ENCODE assay signal across 8 cellular contexts in the genomic region with DNA sequence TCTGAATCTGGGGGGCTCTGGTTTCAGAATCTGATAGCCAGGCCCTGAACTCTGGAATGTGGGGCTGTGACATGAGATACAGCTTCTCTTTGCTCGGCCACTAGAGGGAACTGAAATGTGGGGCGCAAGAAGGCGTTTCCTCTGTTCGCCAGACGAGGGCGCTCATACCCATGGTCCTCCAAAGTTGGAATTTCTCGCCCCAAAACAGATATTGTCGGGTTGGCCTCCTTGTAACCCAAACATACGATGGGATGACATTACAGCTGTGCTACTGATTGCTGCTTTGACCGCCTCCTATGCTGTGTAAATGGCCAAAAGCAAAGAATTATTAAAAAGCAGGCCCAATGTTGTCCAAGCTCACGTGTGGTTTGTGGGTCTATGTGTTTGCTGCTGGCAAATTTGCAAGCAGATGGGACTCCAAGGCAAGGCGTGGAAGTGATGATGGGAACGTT. TPM values are rescaled to one million over a fixed set of nuclear protein-coding genes. Genes with fewer than 3 reads are reported as not detected.
A peak's percentile ranks its signal among the peaks of the same experiment; 100 is the strongest.
DNase-seq lines count a peak whose midpoint lies in the region; ATAC-seq, FAIRE-seq and TF ChIP-seq lines count a peak whose summit lies in the region.

No MANE protein-coding gene starts in this region.

- intact Hi-C loops in breast epithelium (cut with DNase I; ENCODE audit: low total_unique reads): loop anchor here (2.0 kb wide), 1 partner anchor 118 kb away; no protein-coding TSS in a partner anchor

- H3K4me1 ChIP-seq in A549 (peaks cover 8% of the 10 kb centered on the region; the same call in 1 of the 3 replicates), breast epithelium (no peaks in the 10 kb centered on the region)

- H3K27ac ChIP-seq in A549: peak overlapping the region; percentile 15 to 47; a peak in 3 of 6 replicates
- no peak overlapping the region for H3K27ac ChIP-seq in WERI-Rb-1
- H3K27ac ChIP-seq in breast epithelium: no peak overlapping the region

- TF ChIP-seq CTCF in A549 (IDR thresholded peaks at IDR 0.05) (peak; percentile 100), WERI-Rb-1 (IDR thresholded peaks at IDR 0.05; ENCODE audit: low read depth, low read length) (peak; percentile 100), breast epithelium (IDR thresholded peaks at IDR 0.05) (peak; percentile 97 to 99 (median 99))

- CTCF ChIA-PET in A549 (lab: Yijun Ruan, JAX): interaction anchor here (0.6 to 3.9 kb wide), 200 partner anchors 9 to 882 kb away, joined by 3 to 108 read pairs (median 5); a partner anchor contains a TSS

- H3K36me3 ChIP-seq in WERI-Rb-1 (no peaks in the 10 kb centered on the region), breast epithelium (no peaks in the 10 kb centered on the region)

- H3K9me3 ChIP-seq in A549: peaks cover 7% of the 10 kb centered on the region; the same call in 1 of the 3 replicates
- peaks cover 4% of the 10 kb centered on the region for H3K9me3 ChIP-seq in WERI-Rb-1 (ENCODE audit: severe bottlenecking)
- no peaks in the 10 kb centered on the region for H3K9me3 ChIP-seq in breast epithelium

- H3K27me3 ChIP-seq in WERI-Rb-1 (ENCODE audit: insufficient read depth, low read depth, severe bottlenecking) (no peaks in the 10 kb centered on the region), breast epithelium (no peaks in the 10 kb centered on the region)

- FAIRE-seq in A549 (lab: Jason Lieb, UNC) (no peak), GM12891 (lab: Jason Lieb, UNC) (peak; percentile 92)

- 10% methylated on average over 13 of the region's 13 CpGs for WGBS in A549 (ENCODE audit: missing lambda C conversion rate)

- peak; percentile 77 to 88 for DNase-seq in A549 (ENCODE audit: low read depth in 1 of 2, low spot score in 1 of 2)
- peak; percentile 53 for DNase-seq in GM12891 (ENCODE audit: insufficient read length, low spot score)
- DNase-seq in NCI-H2029 (lab: John Stamatoyannopoulos, UW): peak; percentile 45
- peak; percentile 76 for DNase-seq in WERI-Rb-1
- DNase-seq in breast epithelium (ENCODE audit: low spot score in 2 of 2): peak in 1 of 2 donors; percentile 66
- peak; percentile 62 for DNase-seq in kidney tubule cell (ENCODE audit: low spot score)
- peak; percentile 80 for DNase-seq in stimulated activated CD4-positive, alpha-beta T cell treated with anti-CD3 and anti-CD28 coated beads, Interleukin-4, amount 100 ng/mL, for 24 hours

- TF ChIP-seq POLR2A in A549 (IDR thresholded peaks at IDR 0.05; ENCODE audit: low read length) (no peak), GM12891 (IDR thresholded peaks at IDR 0.05; ENCODE audit: low read depth, low read length) (no peak), breast epithelium (IDR thresholded peaks at IDR 0.05) (no peak)

- TF ChIP-seq RAD21 in A549 (conservative IDR thresholded peaks at IDR 0.05 in 1 of 2, IDR thresholded peaks at IDR 0.05 in 1 of 2): peak; percentile 99

- ATAC-seq in A549 (peak; percentile 83 to 95), GM21737 (IDR thresholded peaks at IDR 0.05; ENCODE audit: unreplicated experiment) (no peak)

- no peak for TF ChIP-seq EP300 in A549 (IDR thresholded peaks at IDR 0.05)

- H3K4me3 ChIP-seq in A549: no peak overlapping the region
- H3K4me3 ChIP-seq in WERI-Rb-1 (ENCODE audit: low read depth, low read length): no peak overlapping the region
- H3K4me3 ChIP-seq in breast epithelium: no peak overlapping the region

- POLR2A ChIA-PET in A549 (lab: Yijun Ruan, JAX): interaction anchor here (1.2 kb wide), 1 partner anchor 429 kb away, joined by 3 read pairs; no protein-coding TSS in a partner anchor

- H3K4me2 ChIP-seq in A549: no peak overlapping the region; the same call in 2 of the 3 replicates

TF ChIP-seq in A549, 52 proteins besides CTCF, POLR2A, EP300 and RAD21:
- TF ChIP-seq, protein P1, sequence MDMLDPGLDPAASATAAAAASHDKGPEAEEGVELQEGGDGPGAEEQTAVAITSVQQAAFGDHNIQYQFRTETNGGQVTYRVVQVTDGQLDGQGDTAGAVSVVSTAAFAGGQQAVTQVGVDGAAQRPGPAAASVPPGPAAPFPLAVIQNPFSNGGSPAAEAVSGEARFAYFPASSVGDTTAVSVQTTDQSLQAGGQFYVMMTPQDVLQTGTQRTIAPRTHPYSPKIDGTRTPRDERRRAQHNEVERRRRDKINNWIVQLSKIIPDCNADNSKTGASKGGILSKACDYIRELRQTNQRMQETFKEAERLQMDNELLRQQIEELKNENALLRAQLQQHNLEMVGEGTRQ (IDR thresholded peaks at IDR 0.05): no peak
- TF ChIP-seq, protein P2, sequence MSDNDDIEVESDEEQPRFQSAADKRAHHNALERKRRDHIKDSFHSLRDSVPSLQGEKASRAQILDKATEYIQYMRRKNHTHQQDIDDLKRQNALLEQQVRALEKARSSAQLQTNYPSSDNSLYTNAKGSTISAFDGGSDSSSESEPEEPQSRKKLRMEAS (IDR thresholded peaks at IDR 0.05): 0 out of 2 replicates have a peak, but pooled peaks have one; percentile 1
- no peak for TF ChIP-seq KDM5A (IDR thresholded peaks at IDR 0.05)
- no peak for TF ChIP-seq HDAC2 (IDR thresholded peaks at IDR 0.05)
- no peak for TF ChIP-seq RCOR1 (IDR thresholded peaks at IDR 0.05; ENCODE audit: low read depth, low read length)
- no peak for TF ChIP-seq PHF8 (IDR thresholded peaks at IDR 0.05; ENCODE audit: borderline replicate concordance, low read depth)
- no peak for TF ChIP-seq ZNF302 (CRISPR knock-in tag; IDR thresholded peaks at IDR 0.05)
- TF ChIP-seq, protein P3, sequence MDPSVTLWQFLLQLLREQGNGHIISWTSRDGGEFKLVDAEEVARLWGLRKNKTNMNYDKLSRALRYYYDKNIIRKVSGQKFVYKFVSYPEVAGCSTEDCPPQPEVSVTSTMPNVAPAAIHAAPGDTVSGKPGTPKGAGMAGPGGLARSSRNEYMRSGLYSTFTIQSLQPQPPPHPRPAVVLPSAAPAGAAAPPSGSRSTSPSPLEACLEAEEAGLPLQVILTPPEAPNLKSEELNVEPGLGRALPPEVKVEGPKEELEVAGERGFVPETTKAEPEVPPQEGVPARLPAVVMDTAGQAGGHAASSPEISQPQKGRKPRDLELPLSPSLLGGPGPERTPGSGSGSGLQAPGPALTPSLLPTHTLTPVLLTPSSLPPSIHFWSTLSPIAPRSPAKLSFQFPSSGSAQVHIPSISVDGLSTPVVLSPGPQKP (IDR thresholded peaks at IDR 0.05; ENCODE audit: low read depth, low read length): no peak
- no peak for TF ChIP-seq KDM1A (IDR thresholded peaks at IDR 0.05; ENCODE audit: low read depth)
- peak; percentile 100 for TF ChIP-seq SMC3 (IDR thresholded peaks at IDR 0.05)

TF ChIP-seq in GM12891, 5 proteins besides CTCF, POLR2A, EP300 and RAD21:
- no peak for TF ChIP-seq SPI1 (IDR thresholded peaks at IDR 0.05; ENCODE audit: low read depth, low read length)
- no peak for TF ChIP-seq POU2F2 (IDR thresholded peaks at IDR 0.05; ENCODE audit: low read depth, low read length)
- no peak for TF ChIP-seq POLR2AphosphoS5 (IDR thresholded peaks at IDR 0.05; ENCODE audit: low read depth, low read length)

RNA-seq across cellular contexts. Expression of a gene that starts 13.1 kb away (rescaled TPM):
- 44.4 and 47.5 TPM in 2 replicates for polyA plus RNA-seq in A549 (2011; rRNA removed)
- polyA plus RNA-seq in A549 (2012; cell fraction: cytosol; rRNA removed): 28.1 and 30.1 TPM in 2 replicates
- 24.4 and 31.1 TPM in 2 replicates for polyA plus RNA-seq in A549 (2012; cell fraction: nucleus; rRNA removed)
- polyA plus RNA-seq in A549 (2017; fragmentation: RNase III; extraction: RNeasy Plus Mini Kit Qiagen cat#74134 plus additional on column Dnase treatment): 40.9 to 45.4 TPM (median 43.6 TPM) in 3 replicates
- 66.7 and 75.6 TPM in 2 replicates for polyA minus RNA-seq in A549 (2011; rRNA and poly(A)+ RNA removed)
- polyA plus RNA-seq in GM12891 (2012; ENCODE audit: low read depth, missing spikeins): 51.0 TPM
- 10 to 100 TPM; 13.4 to 89.1 (median 71.1) TPM for total RNA-seq in breast epithelium

Comparison
In these comparisons a context has a peak if more than half of its experiments do, and no peak if none do; other contexts are left out.
1. H3K27ac ChIP-seq: peak in A549 (2 of 2); none in WERI-Rb-1 (single experiment) and breast epithelium (0 of 2).
2. Peak in every context shown above with its lines, with median percentiles within 50 percentile points of each other: CTCF ChIP-seq.